In the genomic region with DNA sequence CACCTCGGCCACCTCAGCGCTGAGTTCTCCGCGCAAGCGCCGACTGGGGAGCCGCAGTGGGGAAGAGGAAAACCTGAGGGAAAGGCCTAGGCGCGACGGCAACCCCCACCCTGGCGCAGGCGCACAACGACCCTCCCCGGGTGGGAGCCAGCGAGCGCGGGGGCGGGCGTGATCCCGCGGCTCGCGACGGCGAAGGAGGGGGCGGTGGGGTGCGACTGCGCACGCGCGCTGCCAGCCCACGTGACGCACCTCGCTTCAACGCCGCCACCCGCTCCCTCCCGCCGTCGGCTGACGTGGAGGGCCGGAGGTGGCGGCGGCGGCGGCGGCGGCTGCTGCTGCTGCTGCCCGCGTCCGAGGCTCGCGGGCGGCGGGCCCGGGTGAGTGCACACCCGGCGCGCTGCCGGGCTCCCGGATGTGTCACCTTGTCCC, we compare ENCODE assay signal across 8 cellular contexts. TPM values are rescaled to one million over a fixed set of nuclear protein-coding genes. Genes with fewer than 3 reads are reported as not detected.
DNase-seq lines count a peak whose midpoint lies in the region; ATAC-seq and TF ChIP-seq lines count a peak whose summit lies in the region.

PIGP (minus strand) TSS at position 84 of the 429 bp plus-strand sequence. CDS start 556 bp downstream, outside the sequence.
TTC3 (plus strand) TSS at position 267 of the 429 bp plus-strand sequence. CDS start 14,004 bp downstream, outside the sequence.

- H3K9me3 ChIP-seq in T-helper 17 cell (ENCODE audit: control insufficient read depth, low read length, poor library complexity, severe bottlenecking) (no peaks in the 10 kb centered on the region), uterus (no peaks in the 10 kb centered on the region)

- ATAC-seq in HG02938 (IDR thresholded peaks at IDR 0.05; ENCODE audit: unreplicated experiment) (peak; percentile 55), T-helper 17 cell (peak; percentile 69), left ventricle myocardium superior (peak; percentile 90)

- no peaks in the 10 kb centered on the region for H3K4me1 ChIP-seq in uterus

- H3K4me3 Mint-ChIP-seq in T-helper 17 cell: peak within 1 kb of the TSS; percentile 96

- peak within 1 kb of the TSS; percentile 72 to 84 for H3K4me3 ChIP-seq in uterus

- peak; percentile 97 for DNase-seq in GM13977 (ENCODE audit: low spot score)
- peak; percentile 95 to 96 for DNase-seq in NCI-H187 (lab: John Stamatoyannopoulos, UW)
- peak; percentile 96 to 99 (median 96) for DNase-seq in T-helper 17 cell
- peak in 55 of 56 donors; percentile 50 to 99 (median 92) for DNase-seq in amygdala (lab: John Stamatoyannopoulos, UW)
- DNase-seq in left ventricle myocardium superior: peak; percentile 97
- DNase-seq in pulmonary artery endothelial cell (ENCODE audit: low read depth, low spot score): peak; percentile 77
- DNase-seq in uterus: peak; percentile 92 to 98

- H3K27ac Mint-ChIP-seq in T-helper 17 cell: peak within 1 kb of the TSS; percentile 97

- H3K27ac ChIP-seq in uterus: peak within 1 kb of the TSS; percentile 97 to 98

- in situ Hi-C loops in GM13977 (cut with MboI; ENCODE audit: low pct_unique_long_range_greater_than_20kb, low sequenced_read_pairs, unreplicated experiment): no loop called here

- peaks cover 33% of the 10 kb centered on the region for H3K4me1 Mint-ChIP-seq in T-helper 17 cell

- TF ChIP-seq CTCF in GM13977 (IDR thresholded peaks at IDR 0.05; ENCODE audit: extremely low read depth, insufficient read depth, missing control alignments) (no peak), uterus (IDR thresholded peaks at IDR 0.05) (peak in 1 of 4 experiments; percentile 11)

- no peaks in the 10 kb centered on the region for H3K36me3 ChIP-seq in uterus

- no peaks in the 10 kb centered on the region for H3K27me3 ChIP-seq in uterus

- intact Hi-C loops in left ventricle myocardium superior (cut with micrococcal nuclease): no loop called here
- intact Hi-C loops in uterus (cut with DNase I; ENCODE audit: low total_unique reads): no loop called here

- no peaks in the 10 kb centered on the region for H3K27me3 Mint-ChIP-seq in T-helper 17 cell

- H3K36me3 Mint-ChIP-seq in T-helper 17 cell (ENCODE audit: low read depth): peaks cover 5% of the 10 kb centered on the region

- peak; percentile 81 to 97 for TF ChIP-seq POLR2A in uterus (IDR thresholded peaks at IDR 0.05)

RNA-seq across cellular contexts. Expression of gene PIGP, which starts in this region (rescaled TPM):
- total RNA-seq in T-helper 17 cell (10 to 100 TPM; 10.8 to 11.1 TPM), left ventricle myocardium superior (36.8 TPM), pulmonary artery endothelial cell (5.0 and 5.7 TPM in 2 replicates), uterus (10 to 100 TPM in 2 of 4 donors, 1 to 10 TPM in 2; 1.8 to 20.1 (median 9.3) TPM)

RNA-seq across cellular contexts. Expression of gene TTC3, which starts in this region (rescaled TPM):
- total RNA-seq in T-helper 17 cell (100 to 1,000 TPM; 104 to 105 TPM), left ventricle myocardium superior (37.0 TPM), pulmonary artery endothelial cell (115 and 130 TPM in 2 replicates), uterus (100 to 1,000 TPM; 104 to 522 (median 193) TPM)

Comparison
In these comparisons a context has a peak if more than half of its experiments do, and no peak if none do; other contexts are left out.
1. Peak in every context shown above with its lines: DNase-seq, ATAC-seq, H3K4me3 ChIP-seq and H3K27ac ChIP-seq.